16 cellular contexts compared by ENCODE assay signal in the genomic region with DNA sequence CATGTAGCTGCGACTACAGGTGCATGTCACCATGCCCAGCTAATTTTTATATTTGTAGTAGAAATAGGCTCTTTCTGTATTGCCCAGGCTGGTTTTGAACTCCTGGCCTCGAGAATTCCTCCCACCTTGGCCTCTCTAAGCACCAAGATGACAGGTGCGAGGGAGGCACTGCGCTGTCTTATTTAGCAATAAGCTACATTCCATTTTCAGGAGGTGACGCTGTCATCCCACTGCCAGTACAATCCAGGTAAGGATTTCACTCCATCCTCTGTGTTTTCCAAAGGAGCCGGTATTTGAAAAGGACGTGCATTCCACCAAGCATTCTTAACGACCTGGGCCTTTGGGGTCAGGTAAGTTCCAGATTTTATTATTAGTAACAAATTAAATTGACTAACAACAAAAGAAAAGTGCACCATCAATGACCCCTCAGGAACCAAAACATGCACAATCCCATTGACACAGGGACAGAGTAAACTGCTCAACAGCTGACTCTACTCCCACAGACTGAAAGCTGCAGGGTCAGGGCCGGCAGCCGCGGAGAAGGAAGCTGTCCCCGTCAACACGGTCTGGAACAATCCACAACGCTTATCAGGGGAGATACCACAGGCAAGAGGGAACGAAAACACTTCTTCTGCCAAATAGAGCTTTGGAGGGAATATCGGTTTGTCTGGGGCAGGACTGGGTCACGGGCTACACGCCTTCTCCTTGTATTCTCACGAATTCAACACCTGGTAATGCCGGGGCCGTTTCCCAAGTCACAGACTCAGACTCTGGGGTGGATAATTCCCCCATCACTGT.
DNase-seq lines count a peak whose midpoint lies in the region; ATAC-seq and TF ChIP-seq lines count a peak whose summit lies in the region.
"Had no signal": no experiment of that assay in that cellular context is flagged by ENCODE, and none has a peak within 500 bp of the region (broad histone marks: within the 10 kb centered on the region; RNA-seq: fewer than 3 reads in every experiment).

No MANE protein-coding gene starts in this region.

- H3K9me3 ChIP-seq in body of pancreas (no peaks in the 10 kb centered on the region), left ventricle myocardium inferior (replicated peaks) (no peaks in the 10 kb centered on the region), neural progenitor cell (ENCODE audit: low read depth) (no peaks in the 10 kb centered on the region)

- H3K4me1 ChIP-seq in body of pancreas (peaks cover 99% of the 10 kb centered on the region), left ventricle myocardium inferior (peaks cover 77% of the 10 kb centered on the region), neural progenitor cell (no peaks in the 10 kb centered on the region)
- H3K4me1 ChIP-seq: foreskin keratinocyte had no signal

- peaks cover 6% of the 10 kb centered on the region for H3F3A ChIP-seq in neural progenitor cell (ENCODE audit: low read depth)

- H3K27ac ChIP-seq in body of pancreas (peak overlapping the region; percentile 91 to 96 (median 94)), left ventricle myocardium inferior (replicated peaks) (peak overlapping the region; percentile 74), neural progenitor cell (no peak overlapping the region)
- H3K27ac ChIP-seq: foreskin keratinocyte had no signal

- peak in 2 of 3 donors; percentile 37 to 50 for TF ChIP-seq POLR2A in body of pancreas (IDR thresholded peaks at IDR 0.05)

- H3K27ac Mint-ChIP-seq in neural progenitor cell, result peak overlapping the region; percentile 91
- H3K27ac Mint-ChIP-seq: activated CD8-positive, alpha-beta memory T cell treated with anti-CD3 and anti-CD28 coated beads, Interleukin-2, amount 10 ng/mL, durations not matched to agents 7 days and 5 days; CD8-positive, alpha-beta T cell; memory B cell had no signal

- peaks cover 5% of the 10 kb centered on the region for H3K79me2 ChIP-seq in neural progenitor cell (ENCODE audit: low read depth)

- H3K27me3 ChIP-seq in body of pancreas (no peaks in the 10 kb centered on the region), left ventricle myocardium inferior (ENCODE audit: low read depth) (no peaks in the 10 kb centered on the region), neural progenitor cell (no peaks in the 10 kb centered on the region)

- TF ChIP-seq CTCF in body of pancreas (IDR thresholded peaks at IDR 0.05) (no peak), left ventricle myocardium inferior (IDR thresholded peaks at IDR 0.05; ENCODE audit: borderline replicate concordance) (no peak), neural progenitor cell (IDR thresholded peaks at IDR 0.05) (no peak)

- no peaks in the 10 kb centered on the region for H3K36me3 ChIP-seq in body of pancreas (replicated peaks in 1 of 2; ENCODE audit: insufficient read depth in 1 of 2, low read depth in 2 of 2)
- no peaks in the 10 kb centered on the region for H3K36me3 ChIP-seq in left ventricle myocardium inferior
- H3K36me3 ChIP-seq in neural progenitor cell, result no peaks in the 10 kb centered on the region

- H3K9ac ChIP-seq in neural progenitor cell, result no peak overlapping the region

- 8 to 17% methylated on average over 21 of the region's 21 CpGs for WGBS in body of pancreas, 2 donors

- H3K36me3 Mint-ChIP-seq in neural progenitor cell, result no peaks in the 10 kb centered on the region
- H3K36me3 Mint-ChIP-seq: activated CD8-positive, alpha-beta memory T cell treated with anti-CD3 and anti-CD28 coated beads, Interleukin-2, amount 10 ng/mL, durations not matched to agents 7 days and 5 days; CD8-positive, alpha-beta T cell had no signal

- no peak overlapping the region for H3K4me2 ChIP-seq in neural progenitor cell

- H3K27me3 Mint-ChIP-seq in neural progenitor cell (ENCODE audit: insufficient read depth, low read depth), result peaks cover 3% of the 10 kb centered on the region

- no peaks in the 10 kb centered on the region for H4K20me1 ChIP-seq in neural progenitor cell (ENCODE audit: low read depth)

- intact Hi-C loops in body of pancreas (cut with DNase I) (no loop called here), left ventricle myocardium inferior (cut with micrococcal nuclease) (no loop called here)

- ATAC-seq in body of pancreas (peak; percentile 84), HG03097 (IDR thresholded peaks at IDR 0.05; ENCODE audit: low FRiP score, unreplicated experiment) (no peak)
- ATAC-seq: activated CD8-positive, alpha-beta memory T cell treated with anti-CD3 and anti-CD28 coated beads, Interleukin-2, amount 10 ng/mL, durations not matched to agents 7 days and 5 days; CD8-positive, alpha-beta T cell; foreskin keratinocyte had no signal

- peaks cover 6% of the 10 kb centered on the region for H3K4me1 Mint-ChIP-seq in neural progenitor cell

- DNase-seq in body of pancreas (peak; percentile 90 to 96 (median 93)), left ventricle myocardium inferior (peak; percentile 59), neural progenitor cell (ENCODE audit: low spot score) (no peak), ureter (ENCODE audit: low spot score) (peak; percentile 51), mesenteric fat pad (ENCODE audit: low spot score) (no peak), SK-N-DZ (ENCODE audit: low spot score) (no peak)
- DNase-seq in activated effector memory CD4-positive, alpha-beta T cell treated with anti-CD3 and anti-CD28 coated beads, Interleukin-2, amount 50 U/mL, for 16 hours, result no peak
- DNase-seq: activated CD8-positive, alpha-beta memory T cell treated with anti-CD3 and anti-CD28 coated beads, Interleukin-2, amount 10 ng/mL, durations not matched to agents 7 days and 5 days; activated naive CD4-positive, alpha-beta T cell treated with anti-CD3 and anti-CD28 coated beads, Interleukin-2, amount 50 U/mL, for 16 hours; CD8-positive, alpha-beta T cell; cortex of kidney; foreskin keratinocyte; NCI-H226; RPMI8226 had no signal

- H3K4me3 ChIP-seq in body of pancreas (no peak overlapping the region), left ventricle myocardium inferior (peak overlapping the region; percentile 39), neural progenitor cell (no peak overlapping the region)

- no peak overlapping the region for H2AFZ ChIP-seq in neural progenitor cell (replicated peaks)

- H3K9me3 Mint-ChIP-seq in neural progenitor cell, result no peaks in the 10 kb centered on the region
- H3K9me3 Mint-ChIP-seq: CD8-positive, alpha-beta T cell had no signal

- H3K4me3 Mint-ChIP-seq in neural progenitor cell, result no peak overlapping the region
- H3K4me3 Mint-ChIP-seq: activated CD8-positive, alpha-beta memory T cell treated with anti-CD3 and anti-CD28 coated beads, Interleukin-2, amount 10 ng/mL, durations not matched to agents 7 days and 5 days; CD8-positive, alpha-beta T cell; memory B cell had no signal

Comparison
In these comparisons a context has a peak if more than half of its experiments do, and no peak if none do; other contexts are left out.
1. DNase-seq: peak in body of pancreas (4 of 4), left ventricle myocardium inferior (single experiment) and ureter (single experiment); none in neural progenitor cell (single experiment), mesenteric fat pad (single experiment), activated effector memory CD4-positive, alpha-beta T cell treated with anti-CD3 and anti-CD28 coated beads, Interleukin-2, amount 50 U/mL, for 16 hours (single experiment) and SK-N-DZ (single experiment).